ENCODE assay signal across 9 cellular contexts in genomic region chr20:59004493-59004762, GRCh38. TPM values are rescaled to one million over a fixed set of nuclear protein-coding genes. Genes with fewer than 3 reads are reported as not detected.
DNase-seq lines count a peak whose midpoint lies in the region; ATAC-seq and TF ChIP-seq lines count a peak whose summit lies in the region.
"Had no signal": no experiment of that assay in that cellular context is flagged by ENCODE, and none has a peak within 500 bp of the region (broad histone marks: within the 10 kb centered on the region; RNA-seq: fewer than 3 reads in every experiment).

No MANE protein-coding gene starts in this region.

- peak overlapping the region; percentile 86 for H3K4me3 Mint-ChIP-seq in CD4-positive, alpha-beta T cell
- H3K4me3 Mint-ChIP-seq in T-helper 17 cell (peak overlapping the region; percentile 91), endothelial cell (ENCODE audit: unreplicated experiment) (no peak overlapping the region)

- TF ChIP-seq CTCF in CD4-positive, alpha-beta T cell (IDR thresholded peaks at IDR 0.05): no peak
- no peak for TF ChIP-seq CTCF in osteoblast (IDR thresholded peaks at IDR 0.05; ENCODE audit: extremely low read depth, low read depth, low read length)
- no peak for TF ChIP-seq CTCF in GM20000 (IDR thresholded peaks at IDR 0.05; ENCODE audit: extremely low read depth, missing control alignments)
- no peak for TF ChIP-seq CTCF in endothelial cell (IDR thresholded peaks at IDR 0.05; ENCODE audit: unreplicated experiment)

- intact Hi-C loops in CD4-positive, alpha-beta T cell (cut with DNase I, micrococcal nuclease): no loop called here

- no peak overlapping the region for H2AFZ ChIP-seq in osteoblast (ENCODE audit: low read length)

- H3K4me1 Mint-ChIP-seq in CD4-positive, alpha-beta T cell (ENCODE audit: low read depth): peaks cover 37% of the 10 kb centered on the region
- H3K4me1 Mint-ChIP-seq in T-helper 17 cell: peaks cover 33% of the 10 kb centered on the region
- peaks cover 33% of the 10 kb centered on the region for H3K4me1 Mint-ChIP-seq in endothelial cell (ENCODE audit: unreplicated experiment)

- peak overlapping the region; percentile 76 for H3K27ac Mint-ChIP-seq in CD4-positive, alpha-beta T cell
- peak overlapping the region; percentile 95 for H3K27ac Mint-ChIP-seq in T-helper 17 cell
- no peak overlapping the region for H3K27ac Mint-ChIP-seq in endothelial cell (ENCODE audit: unreplicated experiment)

- POLR2A ChIA-PET in CD4-positive, alpha-beta T cell (lab: Charles Lee): interaction anchor here (2.3 kb wide), 1 partner anchor 27 kb away, joined by 17 read pairs; the partner anchor contains the start of gene ATP5F1E

- no peak overlapping the region for H3K4me2 ChIP-seq in osteoblast (ENCODE audit: insufficient read depth, low read length)

- H3K27me3 Mint-ChIP-seq in CD4-positive, alpha-beta T cell: no peaks in the 10 kb centered on the region
- H3K27me3 Mint-ChIP-seq in T-helper 17 cell (no peaks in the 10 kb centered on the region), endothelial cell (ENCODE audit: unreplicated experiment) (peaks cover 8% of the 10 kb centered on the region)

- H3K27me3 ChIP-seq in CD4-positive, alpha-beta T cell (ENCODE audit: control insufficient read depth, insufficient read depth, low read length): no peaks in the 10 kb centered on the region
- H3K27me3 ChIP-seq in osteoblast (ENCODE audit: insufficient read depth, low read length): no peaks in the 10 kb centered on the region

- CTCF ChIA-PET in CD4-positive, alpha-beta T cell (lab: Charles Lee): no interaction called here

- no peak for ATAC-seq in CD4-positive, alpha-beta T cell (ENCODE audit: poor library complexity)
- peak; percentile 1 for ATAC-seq in T-helper 17 cell

- H3K9me3 Mint-ChIP-seq in CD4-positive, alpha-beta T cell: no peaks in the 10 kb centered on the region
- no peaks in the 10 kb centered on the region for H3K9me3 Mint-ChIP-seq in endothelial cell (ENCODE audit: unreplicated experiment)

- H3K36me3 ChIP-seq in osteoblast (ENCODE audit: insufficient read depth, low read length): peaks cover 40% of the 10 kb centered on the region

- peak in 9 of 10 experiments; percentile 24 to 56 (median 38) for DNase-seq in CD4-positive, alpha-beta T cell
- peak; percentile 58 to 66 (median 59) for DNase-seq in T-helper 17 cell
- DNase-seq in cerebellum (ENCODE audit: low spot score): peak; percentile 28
- DNase-seq in osteoblast (ENCODE audit: insufficient read length, low spot score, missing footprints): peak; percentile 59
- no peak for DNase-seq in COR-L47 (lab: John Stamatoyannopoulos, UW)
- no peak for DNase-seq in SIG-M5 treated with dmso at 0.1 percent for 504 hours (lab: John Stamatoyannopoulos, UW; ENCODE audit: unreplicated experiment)
- DNase-seq in GM20000 (ENCODE audit: low spot score): no peak
- no peak for DNase-seq in endothelial cell (ENCODE audit: low spot score)
- DNase-seq: NCI-H226 had no signal

- H3K9me3 ChIP-seq in CD4-positive, alpha-beta T cell (ENCODE audit: control insufficient read depth, low read length): no peaks in the 10 kb centered on the region
- H3K9me3 ChIP-seq in T-helper 17 cell (ENCODE audit: control insufficient read depth, low read length, poor library complexity, severe bottlenecking) (no peaks in the 10 kb centered on the region), osteoblast (ENCODE audit: low read depth, low read length) (no peaks in the 10 kb centered on the region)

- H3K27ac ChIP-seq in CD4-positive, alpha-beta T cell (ENCODE audit: low read depth, low read length): no peak overlapping the region
- H3K27ac ChIP-seq in osteoblast (ENCODE audit: low read depth, low read length): no peak overlapping the region

- peaks cover 21% of the 10 kb centered on the region for H3K4me1 ChIP-seq in osteoblast (ENCODE audit: insufficient read depth, low read length)

- H3K79me2 ChIP-seq in osteoblast (ENCODE audit: insufficient read depth, low read length): peaks cover 57% of the 10 kb centered on the region

- peaks cover 24% of the 10 kb centered on the region for H4K20me1 ChIP-seq in osteoblast (ENCODE audit: insufficient read depth, low read length)

- H3K36me3 Mint-ChIP-seq in CD4-positive, alpha-beta T cell (ENCODE audit: low read depth): peaks cover 5% of the 10 kb centered on the region
- no peaks in the 10 kb centered on the region for H3K36me3 Mint-ChIP-seq in T-helper 17 cell (ENCODE audit: low read depth)
- peaks cover 27% of the 10 kb centered on the region for H3K36me3 Mint-ChIP-seq in endothelial cell (ENCODE audit: low read depth, unreplicated experiment)

- H3K4me3 ChIP-seq in osteoblast (ENCODE audit: insufficient read depth, low read length): no peak overlapping the region

RNA-seq across cellular contexts. Expression of gene CTSZ, which starts 2.6 kb away (rescaled TPM):
- 10 to 100 TPM; 14.7 to 17.7 TPM for total RNA-seq in CD4-positive, alpha-beta T cell
- total RNA-seq in T-helper 17 cell: 10 to 100 TPM; 27.4 to 30.1 TPM
- 14.1 TPM for total RNA-seq in cerebellum
- total RNA-seq in osteoblast: 223 and 264 TPM in 2 replicates
- total RNA-seq in endothelial cell (ENCODE audit: unreplicated experiment): 150 TPM

RNA-seq across cellular contexts. Expression of gene TUBB1, which starts 14.8 kb away (rescaled TPM):
- under 1 TPM; 0.11 to 0.17 TPM for total RNA-seq in CD4-positive, alpha-beta T cell
- 100 to 1,000 TPM in 1 of 2 donors, 10 to 100 TPM in 1; 14.0 to 483 TPM for total RNA-seq in T-helper 17 cell
- total RNA-seq in cerebellum: 1.2 TPM
- total RNA-seq in osteoblast: not detected in 2 replicates
- not detected for total RNA-seq in endothelial cell (ENCODE audit: unreplicated experiment)

RNA-seq across cellular contexts. Expression of gene NELFCD, which starts 23.4 kb away (rescaled TPM):
- total RNA-seq in CD4-positive, alpha-beta T cell: 10 to 100 TPM; 95.7 to 97.0 TPM
- total RNA-seq in T-helper 17 cell (10 to 100 TPM; 71.0 to 82.3 TPM), cerebellum (52.6 TPM), osteoblast (41.3 and 46.7 TPM in 2 replicates), endothelial cell (ENCODE audit: unreplicated experiment) (68.7 TPM)

RNA-seq across cellular contexts. Expression of gene ATP5F1E, which starts 27.7 kb away (rescaled TPM):
- total RNA-seq in CD4-positive, alpha-beta T cell: 10 to 100 TPM; 51.1 to 53.1 TPM
- total RNA-seq in T-helper 17 cell (10 to 100 TPM; 57.8 to 84.0 TPM), cerebellum (25.3 TPM), osteoblast (19.5 and 23.0 TPM in 2 replicates), endothelial cell (ENCODE audit: unreplicated experiment) (102 TPM)

RNA-seq across cellular contexts. Expression of gene PRELID3B, which starts 38.2 kb away (rescaled TPM):
- total RNA-seq in CD4-positive, alpha-beta T cell: 10 to 100 TPM; 55.8 to 59.1 TPM
- total RNA-seq in T-helper 17 cell: 10 to 100 TPM; 53.8 to 72.6 TPM
- total RNA-seq in cerebellum: 51.7 TPM
- total RNA-seq in osteoblast: 68.4 and 72.2 TPM in 2 replicates
- 40.2 TPM for total RNA-seq in endothelial cell (ENCODE audit: unreplicated experiment)

Comparison
In these comparisons a context has a peak if more than half of its experiments do, and no peak if none do; other contexts are left out.
1. DNase-seq: peak in CD4-positive, alpha-beta T cell (9 of 10), T-helper 17 cell (3 of 3), cerebellum (single experiment) and osteoblast (single experiment); none in COR-L47 (single experiment), SIG-M5 treated with dmso at 0.1 percent for 504 hours (single experiment), GM20000 (single experiment) and endothelial cell (single experiment).